ENCODE assay signal across 21 cellular contexts in genomic region chr3:111872948-111873347, GRCh38.
"Had no signal": no experiment of that assay in that cellular context is flagged by ENCODE, and none has a peak within 500 bp of the region (broad histone marks: within the 10 kb centered on the region; RNA-seq: fewer than 3 reads in every experiment).

No MANE protein-coding gene starts in this region.

- H3K27ac Mint-ChIP-seq: activated naive CD4-positive, alpha-beta T cell treated with anti-CD3 and anti-CD28 coated beads, Interleukin-2, amount 10 ng/mL, durations not matched to agents 7 days and 5 days; activated naive CD8-positive, alpha-beta T cell treated with anti-CD3 and anti-CD28 coated beads, Interleukin-2, amount 50 U/mL, for 24 hours; memory B cell; naive thymus-derived CD4-positive, alpha-beta T cell; stimulated activated memory B cell treated with anti-CD40 and anti-IgM and Interleukin-4, amounts not matched to agents 10 μg/mL and 1 μg/mL and 100 μg/mL, for 72 hours had no signal

- ATAC-seq: activated naive CD8-positive, alpha-beta T cell treated with anti-CD3 and anti-CD28 coated beads, Interleukin-2, amount 50 U/mL, for 24 hours; activated T-cell treated with anti-CD3 and anti-CD28 coated beads, Interleukin-2, amount 50 U/mL, for 4 hours; mucosa of descending colon; naive thymus-derived CD4-positive, alpha-beta T cell; right lobe of liver; stimulated activated memory B cell treated with anti-CD40 and anti-IgM and Interleukin-4, amounts not matched to agents 10 μg/mL and 1 μg/mL and 100 μg/mL, for 72 hours had no signal

- H3K4me3 ChIP-seq: esophagus squamous epithelium, mucosa of descending colon, right lobe of liver, spleen, tibial nerve had no signal

- H3K79me2 ChIP-seq: parathyroid adenoma had no signal

- H3K4me3 Mint-ChIP-seq: activated naive CD4-positive, alpha-beta T cell treated with anti-CD3 and anti-CD28 coated beads, Interleukin-2, amount 10 ng/mL, durations not matched to agents 7 days and 5 days; activated naive CD8-positive, alpha-beta T cell treated with anti-CD3 and anti-CD28 coated beads, Interleukin-2, amount 50 U/mL, for 24 hours; activated T-cell treated with anti-CD3 and anti-CD28 coated beads, Interleukin-2, amount 50 U/mL, for 4 hours; memory B cell; naive thymus-derived CD4-positive, alpha-beta T cell; stimulated activated memory B cell treated with anti-CD40 and anti-IgM and Interleukin-4, amounts not matched to agents 10 μg/mL and 1 μg/mL and 100 μg/mL, for 72 hours had no signal

- DNase-seq: activated CD4-positive, alpha-beta T cell treated with anti-CD3 and anti-CD28 coated beads, Interleukin-2, amount 50 U/mL, for 1 hour; activated CD8-positive, alpha-beta memory T cell treated with anti-CD3 and anti-CD28 coated beads, Interleukin-2, amount 50 U/mL, for 4 hours; activated effector memory CD4-positive, alpha-beta T cell treated with Interleukin-2 at 50 U/mL for 16 hours; activated naive CD4-positive, alpha-beta T cell treated with anti-CD3 and anti-CD28 coated beads, Interleukin-2, amount 10 ng/mL, durations not matched to agents 7 days and 5 days; activated naive CD8-positive, alpha-beta T cell treated with anti-CD3 and anti-CD28 coated beads, Interleukin-2, amount 50 U/mL, for 24 hours; activated T-cell treated with anti-CD3 and anti-CD28 coated beads, Interleukin-2, amount 50 U/mL, for 4 hours; anterior cingulate cortex; effector CD4-positive, alpha-beta T cell; esophagus squamous epithelium; hypothalamus; islet precursor cell; mucosa of descending colon; naive thymus-derived CD4-positive, alpha-beta T cell; right lobe of liver; spleen; stimulated activated CD4-positive, alpha-beta T cell treated with anti-CD3 and anti-CD28 coated beads, Interleukin-4, amount 100 ng/mL, for 4 hours; T1000 had no signal

- H3K36me3 ChIP-seq: esophagus squamous epithelium, right lobe of liver, spleen, tibial nerve had no signal

- H3K27me3 Mint-ChIP-seq: activated naive CD8-positive, alpha-beta T cell treated with anti-CD3 and anti-CD28 coated beads, Interleukin-2, amount 50 U/mL, for 24 hours; stimulated activated memory B cell treated with anti-CD40 and anti-IgM and Interleukin-4, amounts not matched to agents 10 μg/mL and 1 μg/mL and 100 μg/mL, for 72 hours had no signal

- H3K9ac ChIP-seq: parathyroid adenoma had no signal

- H2AFZ ChIP-seq: parathyroid adenoma had no signal

- H3K27ac ChIP-seq: parathyroid adenoma, right lobe of liver, spleen had no signal

- H3K9me3 ChIP-seq: esophagus squamous epithelium, mucosa of descending colon, right lobe of liver, tibial nerve had no signal

- H3K4me1 Mint-ChIP-seq: activated naive CD4-positive, alpha-beta T cell treated with anti-CD3 and anti-CD28 coated beads, Interleukin-2, amount 10 ng/mL, durations not matched to agents 7 days and 5 days; activated naive CD8-positive, alpha-beta T cell treated with anti-CD3 and anti-CD28 coated beads, Interleukin-2, amount 50 U/mL, for 24 hours; memory B cell; stimulated activated memory B cell treated with anti-CD40 and anti-IgM and Interleukin-4, amounts not matched to agents 10 μg/mL and 1 μg/mL and 100 μg/mL, for 72 hours had no signal

- H3K27me3 ChIP-seq: esophagus squamous epithelium, right lobe of liver, spleen, tibial nerve had no signal

- H3K4me1 ChIP-seq: parathyroid adenoma, right lobe of liver had no signal

- H3K9me3 Mint-ChIP-seq: activated naive CD4-positive, alpha-beta T cell treated with anti-CD3 and anti-CD28 coated beads, Interleukin-2, amount 10 ng/mL, durations not matched to agents 7 days and 5 days; activated naive CD8-positive, alpha-beta T cell treated with anti-CD3 and anti-CD28 coated beads, Interleukin-2, amount 50 U/mL, for 24 hours; activated T-cell treated with anti-CD3 and anti-CD28 coated beads, Interleukin-2, amount 50 U/mL, for 4 hours; memory B cell; stimulated activated memory B cell treated with anti-CD40 and anti-IgM and Interleukin-4, amounts not matched to agents 10 μg/mL and 1 μg/mL and 100 μg/mL, for 72 hours had no signal

- H3K36me3 Mint-ChIP-seq: activated naive CD4-positive, alpha-beta T cell treated with anti-CD3 and anti-CD28 coated beads, Interleukin-2, amount 10 ng/mL, durations not matched to agents 7 days and 5 days; naive thymus-derived CD4-positive, alpha-beta T cell; stimulated activated memory B cell treated with anti-CD40 and anti-IgM and Interleukin-4, amounts not matched to agents 10 μg/mL and 1 μg/mL and 100 μg/mL, for 72 hours had no signal
